In the genomic region with DNA sequence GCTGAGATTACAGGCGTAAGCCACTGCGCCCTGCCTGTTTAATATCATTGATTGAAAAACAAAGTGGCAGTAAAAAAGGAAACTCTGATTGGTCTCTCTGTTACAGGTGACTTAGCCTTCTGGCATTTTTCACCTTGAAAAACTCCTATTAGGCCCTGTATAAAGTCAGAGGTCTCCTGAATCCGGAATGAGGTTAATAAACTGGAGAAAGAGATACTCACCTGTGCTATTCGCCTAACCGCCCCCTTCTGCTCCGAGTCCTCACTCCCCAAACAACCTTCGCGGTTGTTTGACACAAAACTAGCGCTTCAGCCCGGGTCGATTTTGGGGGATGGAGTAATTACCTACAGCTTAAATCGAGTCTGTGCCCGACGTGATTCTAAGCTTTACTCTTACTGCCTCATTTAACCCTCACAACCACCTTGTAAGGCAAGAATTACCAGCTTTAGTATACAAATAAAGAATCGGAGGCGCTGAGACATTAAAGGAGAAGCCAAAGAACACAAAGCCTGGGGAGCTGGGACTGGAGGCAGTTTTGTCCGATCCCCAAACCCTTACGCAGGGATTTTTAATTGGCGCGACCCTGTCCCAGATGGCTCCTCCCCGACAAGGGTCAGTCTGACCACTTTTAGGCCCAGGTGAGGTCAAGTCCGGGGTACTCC, we compare ENCODE assay signal across 1 cellular context.
TF ChIP-seq lines count a peak whose summit lies in the region.

No MANE protein-coding gene starts in this region.

TF ChIP-seq in GM23338, 12 proteins besides CTCF, POLR2A, EP300 and RAD21 (continued from another document):
- TF ChIP-seq, protein P1, sequence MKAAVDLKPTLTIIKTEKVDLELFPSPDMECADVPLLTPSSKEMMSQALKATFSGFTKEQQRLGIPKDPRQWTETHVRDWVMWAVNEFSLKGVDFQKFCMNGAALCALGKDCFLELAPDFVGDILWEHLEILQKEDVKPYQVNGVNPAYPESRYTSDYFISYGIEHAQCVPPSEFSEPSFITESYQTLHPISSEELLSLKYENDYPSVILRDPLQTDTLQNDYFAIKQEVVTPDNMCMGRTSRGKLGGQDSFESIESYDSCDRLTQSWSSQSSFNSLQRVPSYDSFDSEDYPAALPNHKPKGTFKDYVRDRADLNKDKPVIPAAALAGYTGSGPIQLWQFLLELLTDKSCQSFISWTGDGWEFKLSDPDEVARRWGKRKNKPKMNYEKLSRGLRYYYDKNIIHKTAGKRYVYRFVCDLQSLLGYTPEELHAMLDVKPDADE (IDR thresholded peaks at IDR 0.05) = no peak
- no peak for TF ChIP-seq EZH2 (IDR thresholded peaks at IDR 0.05; ENCODE audit: low read depth, unreplicated experiment)
- TF ChIP-seq, protein P2, sequence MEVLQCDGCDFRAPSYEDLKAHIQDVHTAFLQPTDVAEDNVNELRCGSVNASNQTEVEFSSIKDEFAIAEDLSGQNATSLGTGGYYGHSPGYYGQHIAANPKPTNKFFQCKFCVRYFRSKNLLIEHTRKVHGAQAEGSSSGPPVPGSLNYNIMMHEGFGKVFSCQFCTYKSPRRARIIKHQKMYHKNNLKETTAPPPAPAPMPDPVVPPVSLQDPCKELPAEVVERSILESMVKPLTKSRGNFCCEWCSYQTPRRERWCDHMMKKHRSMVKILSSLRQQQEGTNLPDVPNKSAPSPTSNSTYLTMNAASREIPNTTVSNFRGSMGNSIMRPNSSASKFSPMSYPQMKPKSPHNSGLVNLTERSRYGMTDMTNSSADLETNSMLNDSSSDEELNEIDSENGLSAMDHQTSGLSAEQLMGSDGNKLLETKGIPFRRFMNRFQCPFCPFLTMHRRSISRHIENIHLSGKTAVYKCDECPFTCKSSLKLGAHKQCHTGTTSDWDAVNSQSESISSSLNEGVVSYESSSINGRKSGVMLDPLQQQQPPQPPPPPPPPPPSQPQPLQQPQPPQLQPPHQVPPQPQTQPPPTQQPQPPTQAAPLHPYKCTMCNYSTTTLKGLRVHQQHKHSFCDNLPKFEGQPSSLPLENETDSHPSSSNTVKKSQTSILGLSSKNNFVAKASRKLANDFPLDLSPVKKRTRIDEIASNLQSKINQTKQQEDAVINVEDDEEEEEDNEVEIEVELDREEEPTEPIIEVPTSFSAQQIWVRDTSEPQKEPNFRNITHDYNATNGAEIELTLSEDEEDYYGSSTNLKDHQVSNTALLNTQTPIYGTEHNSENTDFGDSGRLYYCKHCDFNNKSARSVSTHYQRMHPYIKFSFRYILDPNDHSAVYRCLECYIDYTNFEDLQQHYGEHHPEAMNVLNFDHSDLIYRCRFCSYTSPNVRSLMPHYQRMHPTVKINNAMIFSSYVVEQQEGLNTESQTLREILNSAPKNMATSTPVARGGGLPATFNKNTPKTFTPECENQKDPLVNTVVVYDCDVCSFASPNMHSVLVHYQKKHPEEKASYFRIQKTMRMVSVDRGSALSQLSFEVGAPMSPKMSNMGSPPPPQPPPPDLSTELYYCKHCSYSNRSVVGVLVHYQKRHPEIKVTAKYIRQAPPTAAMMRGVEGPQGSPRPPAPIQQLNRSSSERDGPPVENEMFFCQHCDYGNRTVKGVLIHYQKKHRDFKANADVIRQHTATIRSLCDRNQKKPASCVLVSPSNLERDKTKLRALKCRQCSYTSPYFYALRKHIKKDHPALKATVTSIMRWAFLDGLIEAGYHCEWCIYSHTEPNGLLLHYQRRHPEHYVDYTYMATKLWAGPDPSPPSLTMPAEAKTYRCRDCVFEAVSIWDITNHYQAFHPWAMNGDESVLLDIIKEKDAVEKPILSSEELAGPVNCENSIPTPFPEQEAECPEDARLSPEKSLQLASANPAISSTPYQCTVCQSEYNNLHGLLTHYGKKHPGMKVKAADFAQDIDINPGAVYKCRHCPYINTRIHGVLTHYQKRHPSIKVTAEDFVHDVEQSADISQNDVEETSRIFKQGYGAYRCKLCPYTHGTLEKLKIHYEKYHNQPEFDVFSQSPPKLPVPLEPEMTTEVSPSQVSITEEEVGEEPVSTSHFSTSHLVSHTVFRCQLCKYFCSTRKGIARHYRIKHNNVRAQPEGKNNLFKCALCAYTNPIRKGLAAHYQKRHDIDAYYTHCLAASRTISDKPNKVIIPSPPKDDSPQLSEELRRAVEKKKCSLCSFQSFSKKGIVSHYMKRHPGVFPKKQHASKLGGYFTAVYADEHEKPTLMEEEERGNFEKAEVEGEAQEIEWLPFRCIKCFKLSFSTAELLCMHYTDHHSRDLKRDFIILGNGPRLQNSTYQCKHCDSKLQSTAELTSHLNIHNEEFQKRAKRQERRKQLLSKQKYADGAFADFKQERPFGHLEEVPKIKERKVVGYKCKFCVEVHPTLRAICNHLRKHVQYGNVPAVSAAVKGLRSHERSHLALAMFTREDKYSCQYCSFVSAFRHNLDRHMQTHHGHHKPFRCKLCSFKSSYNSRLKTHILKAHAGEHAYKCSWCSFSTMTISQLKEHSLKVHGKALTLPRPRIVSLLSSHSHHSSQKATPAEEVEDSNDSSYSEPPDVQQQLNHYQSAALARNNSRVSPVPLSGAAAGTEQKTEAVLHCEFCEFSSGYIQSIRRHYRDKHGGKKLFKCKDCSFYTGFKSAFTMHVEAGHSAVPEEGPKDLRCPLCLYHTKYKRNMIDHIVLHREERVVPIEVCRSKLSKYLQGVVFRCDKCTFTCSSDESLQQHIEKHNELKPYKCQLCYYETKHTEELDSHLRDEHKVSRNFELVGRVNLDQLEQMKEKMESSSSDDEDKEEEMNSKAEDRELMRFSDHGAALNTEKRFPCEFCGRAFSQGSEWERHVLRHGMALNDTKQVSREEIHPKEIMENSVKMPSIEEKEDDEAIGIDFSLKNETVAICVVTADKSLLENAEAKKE (CRISPR knock-in tag; IDR thresholded peaks at IDR 0.05) = no peak
